17 cellular contexts compared by ENCODE assay signal in genomic region chr17:50191070-50192045, GRCh38. TPM values are rescaled to one million over a fixed set of nuclear protein-coding genes. Genes with fewer than 3 reads are reported as not detected.
DNase-seq lines count a peak whose midpoint lies in the region; ATAC-seq and TF ChIP-seq lines count a peak whose summit lies in the region.
"Had no signal": no experiment of that assay in that cellular context is flagged by ENCODE, and none has a peak within 500 bp of the region (broad histone marks: within the 10 kb centered on the region; RNA-seq: fewer than 3 reads in every experiment).

No MANE protein-coding gene starts in this region.

- peak overlapping the region; percentile 83 for H4K91ac ChIP-seq in IMR-90 (ENCODE audit: insufficient read depth, low read depth, low read length)

- BruUV-seq in IMR-90 (replicated peaks; lab: Mats Ljungman, UMichigan) = no TSS peak

- 0 out of 2 replicates have a peak, but pooled peaks have one; percentile 37 for TF ChIP-seq POLR2A in IMR-90 (IDR thresholded peaks at IDR 0.05; ENCODE audit: low read depth, low read length)

- H2BK5ac ChIP-seq in IMR-90 (ENCODE audit: low read depth, low read length, poor library complexity, severe bottlenecking) = peak overlapping the region; percentile 99

- no peaks in the 10 kb centered on the region for H3K27me3 ChIP-seq in IMR-90 (ENCODE audit: control insufficient read depth, insufficient read depth, low read length)
- H3K27me3 ChIP-seq in rectal smooth muscle tissue (ENCODE audit: control insufficient read depth, insufficient read depth, low read length) = no peaks in the 10 kb centered on the region

- H3K9ac ChIP-seq in IMR-90 (ENCODE audit: low read depth, low read length) (peak overlapping the region; percentile 58), rectal smooth muscle tissue (ENCODE audit: low read length) (no peak overlapping the region)

- peak overlapping the region; percentile 91 for H3K14ac ChIP-seq in IMR-90 (replicated peaks; ENCODE audit: low read depth, low read length)

- WGBS in IMR-90 (ENCODE audit: extremely low coverage in 2 of 2, insufficient read length in 1 of 2), 2 experiments = 60% methylated on average over 3 of the region's 21 CpGs; no CpG with 5 or more reads in 1 of the 2 experiments

- H3K9me1 ChIP-seq in IMR-90 (ENCODE audit: insufficient read depth, low read length) = no peaks in the 10 kb centered on the region; the same call in 1 of the 2 replicates

- TF ChIP-seq RAD21 in IMR-90 (IDR thresholded peaks at IDR 0.05; ENCODE audit: low read length) = no peak

- H3K4me1 ChIP-seq in IMR-90 (ENCODE audit: control insufficient read depth, insufficient read depth, low read length) (peaks cover 43% of the 10 kb centered on the region), rectal smooth muscle tissue (ENCODE audit: control insufficient read depth, insufficient read depth, low read length) (peaks cover 8% of the 10 kb centered on the region)

- peak overlapping the region; percentile 99 for H3K27ac ChIP-seq in IMR-90 (ENCODE audit: insufficient read depth, low read length)
- H3K27ac ChIP-seq in rectal smooth muscle tissue (ENCODE audit: low read depth, low read length) = peak overlapping the region; percentile 35

- H4K20me1 ChIP-seq in IMR-90 (ENCODE audit: insufficient read depth, low read length) = peaks cover 94% of the 10 kb centered on the region

- peak overlapping the region; percentile 91 for H3K23ac ChIP-seq in IMR-90 (ENCODE audit: low read depth, low read length)

- ATAC-seq in IMR-90 (ENCODE audit: low read depth) (no peak; the same call in none of the 2 replicates), GM19467 (IDR thresholded peaks at IDR 0.05; ENCODE audit: unreplicated experiment) (no peak)
- ATAC-seq: esophagus mucosa, sciatic nerve had no signal

- H4K5ac ChIP-seq in IMR-90 (ENCODE audit: low read depth, low read length) = peak overlapping the region; percentile 83

- peak overlapping the region; percentile 93 for H3K18ac ChIP-seq in IMR-90 (ENCODE audit: low read depth, low read length)

- H2BK20ac ChIP-seq in IMR-90 (ENCODE audit: low read depth, low read length) = 0 out of 2 replicates have a peak overlapping the region, but pooled peaks have one; percentile 0

- H2AK9ac ChIP-seq in IMR-90 (replicated peaks; ENCODE audit: low read depth, low read length, poor library complexity) = peak overlapping the region; percentile 86

- dilution Hi-C loops in IMR-90 (cut with HindIII; ENCODE audit: low sequenced_read_pairs, unreplicated experiment) = no loop called here

- in situ Hi-C loops in IMR-90 (cut with MboI; ENCODE audit: low sequenced_read_pairs) = no loop called here

- DNase-seq in AG10803 (ENCODE audit: low read depth) = peak; percentile 84
- peak; percentile 82 for DNase-seq in IMR-90
- DNase-seq in fibroblast of mammary gland (ENCODE audit: low read depth) = peak; percentile 54
- no peak for DNase-seq in kidney glomerular epithelial cell (lab: John Stamatoyannopoulos, UW)
- DNase-seq in activated CD4-positive, alpha-beta T cell treated with anti-CD3 and anti-CD28 coated beads, Interleukin-2, amount 50 U/mL, for 1 hour = no peak
- no peak for DNase-seq in NCI-H1694 (lab: John Stamatoyannopoulos, UW)
- DNase-seq: activated CD4-positive, alpha-beta memory T cell treated with anti-CD3 and anti-CD28 coated beads for 36 hours; activated T-cell treated with anti-CD3 and anti-CD28 coated beads, Interleukin-2, amount 50 U/mL, for 1 hour; hypothalamus; KG1; NCI-H1048; NCI-H2171; substantia nigra had no signal

- peak overlapping the region; percentile 93 for H2AK5ac ChIP-seq in IMR-90 (ENCODE audit: low read depth, low read length)

- TF ChIP-seq CTCF in AG10803 (conservative IDR thresholded peaks at IDR 0.05; ENCODE audit: low read length) (no peak), IMR-90 (conservative IDR thresholded peaks at IDR 0.05; ENCODE audit: low read depth, low read length) (no peak), fibroblast of mammary gland (conservative IDR thresholded peaks at IDR 0.05; ENCODE audit: control insufficient read depth, insufficient read depth, low read depth, low read length) (no peak)

- H3K36me3 ChIP-seq in IMR-90 (ENCODE audit: control insufficient read depth, insufficient read depth, low read length) (peaks cover 99% of the 10 kb centered on the region), rectal smooth muscle tissue (ENCODE audit: control insufficient read depth, insufficient read depth, low read length) (peaks cover 87% of the 10 kb centered on the region)

- peak overlapping the region; percentile 88 for H3K56ac ChIP-seq in IMR-90 (ENCODE audit: extremely low read depth, insufficient read depth, low read length)

- H3K4me2 ChIP-seq in IMR-90 (ENCODE audit: low read depth, low read length) = no peak overlapping the region

- intact Hi-C loops in IMR-90 (cut with micrococcal nuclease) = no loop called here

- peak overlapping the region; percentile 65 to 86 for H4K8ac ChIP-seq in IMR-90 (ENCODE audit: low read depth in 2 of 2, low read length in 2 of 2)

- peak overlapping the region; percentile 100 for H3K4me3 ChIP-seq in AG10803 (ENCODE audit: low read length)
- H3K4me3 ChIP-seq in IMR-90 (ENCODE audit: insufficient read depth, low read depth, low read length) = no peak overlapping the region
- no peak overlapping the region for H3K4me3 ChIP-seq in fibroblast of mammary gland (ENCODE audit: control insufficient read depth, low read depth, low read length)
- no peak overlapping the region for H3K4me3 ChIP-seq in rectal smooth muscle tissue (ENCODE audit: low read length)

- POLR2A ChIA-PET in IMR-90 (lab: Charles Lee; ENCODE audit: unreplicated experiment) = interaction anchor here (0.5 to 3.6 kb wide), 4 partner anchors 10 to 97 kb away, joined by 3 to 17 read pairs (median 3); partner anchors contain the start of gene COL1A1

- peak overlapping the region; percentile 66 for H2AFZ ChIP-seq in IMR-90 (replicated peaks; ENCODE audit: low read length, poor library complexity)

- peaks cover 5 to 95% of the 10 kb centered on the region in 2 experiments; a peak in 3 of 4 replicates for H3K79me1 ChIP-seq in IMR-90 (ENCODE audit: low read depth in 1 of 2, low read length in 2 of 2)

- no peaks in the 10 kb centered on the region for H3K9me3 ChIP-seq in IMR-90 (ENCODE audit: control insufficient read depth, insufficient read depth, low read length)

- CTCF ChIA-PET in IMR-90 (lab: Yijun Ruan, JAX) = no interaction called here

- H3K4ac ChIP-seq in IMR-90 (ENCODE audit: low read depth, low read length) = peak overlapping the region; percentile 100

- peak overlapping the region; percentile 72 for H2BK120ac ChIP-seq in IMR-90 (ENCODE audit: low read depth, low read length)

- H2BK15ac ChIP-seq in IMR-90 (ENCODE audit: low read depth, low read length) = peak overlapping the region; percentile 30; the same call in 1 of the 3 replicates

TF ChIP-seq in IMR-90, 13 proteins besides CTCF, POLR2A, EP300 and RAD21:
- TF ChIP-seq USF2 (IDR thresholded peaks at IDR 0.05; ENCODE audit: low read depth, low read length) (no peak), RCOR1 (IDR thresholded peaks at IDR 0.05; ENCODE audit: insufficient replicate concordance, low read length) (no peak), MAZ (IDR thresholded peaks at IDR 0.05; ENCODE audit: borderline replicate concordance, low read depth, low read length) (peak; percentile 50; the same call in 1 of the 2 replicates)

RNA-seq across cellular contexts. Expression of gene COL1A1, which starts 10.1 kb away (rescaled TPM):
- total RNA-seq in IMR-90 (2012; rRNA removed) = 1,825 and 2,180 TPM in 2 replicates
- 4,117 and 4,350 TPM in 2 replicates for polyA plus RNA-seq in IMR-90 (2012; rRNA removed)
- polyA plus RNA-seq in IMR-90 (2012; cell fraction: cytosol; rRNA removed) = 6,648 and 7,973 TPM in 2 replicates
- 7,018 and 18,611 TPM in 2 replicates for polyA plus RNA-seq in IMR-90 (2012; cell fraction: nucleus; rRNA removed; ENCODE audit: low replicate concordance)

RNA-seq across cellular contexts. Expression of gene SGCA, which starts 25.6 kb away (rescaled TPM):
- total RNA-seq in IMR-90 (2012; rRNA removed) = not detected in 2 replicates
- 0.19 and 0.55 TPM in 2 replicates for polyA plus RNA-seq in IMR-90 (2012; rRNA removed)
- 0.36 and 0.43 TPM in 2 replicates for polyA plus RNA-seq in IMR-90 (2012; cell fraction: cytosol; rRNA removed)
- 0.34 TPM in 1 of 2 replicates, not detected in the other for polyA plus RNA-seq in IMR-90 (2012; cell fraction: nucleus; rRNA removed; ENCODE audit: low replicate concordance)

RNA-seq across cellular contexts. Expression of gene PPP1R9B, which starts 40.9 kb away (rescaled TPM):
- total RNA-seq in IMR-90 (2012; rRNA removed) = 28.0 and 38.6 TPM in 2 replicates
- 23.0 and 25.8 TPM in 2 replicates for polyA plus RNA-seq in IMR-90 (2012; rRNA removed)
- 16.2 and 19.3 TPM in 2 replicates for polyA plus RNA-seq in IMR-90 (2012; cell fraction: cytosol; rRNA removed)
- polyA plus RNA-seq in IMR-90 (2012; cell fraction: nucleus; rRNA removed; ENCODE audit: low replicate concordance) = 42.2 and 55.1 TPM in 2 replicates

Comparison
In these comparisons a context has a peak if more than half of its experiments do, and no peak if none do; other contexts are left out.
1. DNase-seq: peak in AG10803 (single experiment), IMR-90 (single experiment) and fibroblast of mammary gland (single experiment); none in kidney glomerular epithelial cell (single experiment), activated CD4-positive, alpha-beta T cell treated with anti-CD3 and anti-CD28 coated beads, Interleukin-2, amount 50 U/mL, for 1 hour (single experiment) and NCI-H1694 (single experiment).